6 cellular contexts compared by ENCODE assay signal in the genomic region with DNA sequence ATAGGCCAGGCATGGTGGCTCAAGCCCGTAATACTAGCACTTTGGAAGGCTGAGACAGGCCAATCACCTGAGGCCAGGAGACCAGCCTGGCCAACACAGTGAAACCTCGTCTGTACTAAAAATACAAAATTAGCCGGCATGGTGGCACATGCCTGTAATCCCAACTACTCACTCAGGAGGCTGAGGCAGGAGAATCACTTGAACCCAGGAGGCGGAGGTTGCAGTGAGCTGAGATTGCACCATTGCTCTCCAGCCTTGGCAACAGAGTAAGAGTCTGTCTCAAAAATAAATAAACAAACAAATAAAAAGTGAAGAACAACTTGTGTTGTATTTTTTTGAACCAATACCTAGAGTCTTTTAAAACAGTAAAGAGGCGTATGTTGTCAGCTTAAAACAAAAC.
DNase-seq lines count a peak whose midpoint lies in the region; ATAC-seq, FAIRE-seq and TF ChIP-seq lines count a peak whose summit lies in the region.
"Not testable (repeated sequence)": the region's sequence is repeated elsewhere in the genome, so short reads cannot be mapped to it uniquely, and the experiment has no call there.

No MANE protein-coding gene starts in this region.

- not testable (repeated sequence) for H3K4me3 Mint-ChIP-seq in astrocyte (ENCODE audit: unreplicated experiment); chondrocyte (ENCODE audit: unreplicated experiment)

- not testable (repeated sequence) for H3K9me3 ChIP-seq in PC-3 (ENCODE audit: low read length); SK-N-MC (ENCODE audit: low read depth, low read length); astrocyte (ENCODE audit: insufficient read depth, low read depth, low read length); keratinocyte (ENCODE audit: control insufficient read depth, low read depth, low read length); trophoblast cell (ENCODE audit: insufficient read depth, low read depth, low read length)

- DNase-seq in PC-3; SK-N-MC (ENCODE audit: low read depth, low spot score); astrocyte (ENCODE audit: low read depth); chondrocyte (ENCODE audit: low spot score); keratinocyte (ENCODE audit: low read depth, low spot score): not testable (repeated sequence)
- peak; percentile 51 to 57 for DNase-seq in trophoblast cell

- not testable (repeated sequence) for H3K9me3 Mint-ChIP-seq in astrocyte (ENCODE audit: unreplicated experiment); chondrocyte (ENCODE audit: low read depth)

- not testable (repeated sequence) for H3K14ac ChIP-seq in trophoblast cell (ENCODE audit: low read length)

- peaks cover 21% of the 10 kb centered on the region for H3K4me1 Mint-ChIP-seq in astrocyte (ENCODE audit: low read depth, unreplicated experiment)
- peaks cover 24% of the 10 kb centered on the region for H3K4me1 Mint-ChIP-seq in chondrocyte (ENCODE audit: low read depth)

- not testable (repeated sequence) for H3K36me3 ChIP-seq in PC-3 (ENCODE audit: low read depth, low read length); keratinocyte (ENCODE audit: control insufficient read depth in 2 of 2, extremely low read depth in 1 of 2, insufficient read depth in 2 of 2, low read length in 2 of 2); trophoblast cell (ENCODE audit: control insufficient read depth in 1 of 2, insufficient read depth in 2 of 2, low read length in 2 of 2)
- H3K36me3 ChIP-seq in SK-N-MC (ENCODE audit: insufficient read depth, low read length) (peaks cover 82% of the 10 kb centered on the region), astrocyte (ENCODE audit: insufficient read depth, low read length) (peaks cover 16% of the 10 kb centered on the region)

- H4K20me1 ChIP-seq in PC-3 (ENCODE audit: low read length); keratinocyte (ENCODE audit: control insufficient read depth, extremely low read depth, insufficient read depth, low read length): not testable (repeated sequence)
- H4K20me1 ChIP-seq in astrocyte (ENCODE audit: insufficient read depth, low read length), result peaks cover 26% of the 10 kb centered on the region

- not testable (repeated sequence) for H3K4ac ChIP-seq in trophoblast cell (ENCODE audit: low read depth, low read length)

- not testable (repeated sequence) for H3K9me2 ChIP-seq in PC-3 (replicated peaks; ENCODE audit: low read length)

- H3K27me3 Mint-ChIP-seq in astrocyte (ENCODE audit: low read depth, unreplicated experiment); chondrocyte (ENCODE audit: low read depth): not testable (repeated sequence)

- POLR2A ChIA-PET in PC-3 (lab: Charles Lee; ENCODE audit: unreplicated experiment), result not testable (repeated sequence)

- WGBS in trophoblast cell (ENCODE audit: extremely low coverage, insufficient coverage, insufficient read length), result no CpG with 5 or more reads among the region's 5 CpGs

- H4K12ac ChIP-seq in trophoblast cell (ENCODE audit: low read depth, low read length), result not testable (repeated sequence)

- CTCF ChIA-PET in PC-3 (lab: Charles Lee), result not testable (repeated sequence)

- H3K27ac Mint-ChIP-seq in astrocyte (ENCODE audit: unreplicated experiment) (peak overlapping the region; percentile 34), chondrocyte (ENCODE audit: unreplicated experiment) (peak overlapping the region; percentile 61)

- not testable (repeated sequence) for H3K79me2 ChIP-seq in PC-3 (ENCODE audit: low read length); keratinocyte (ENCODE audit: control insufficient read depth, insufficient read depth, low read length); trophoblast cell (ENCODE audit: control insufficient read depth, insufficient read depth, low read length, poor library complexity)
- H3K79me2 ChIP-seq in astrocyte (ENCODE audit: insufficient read depth, low read length), result peaks cover 77% of the 10 kb centered on the region

- H2AK5ac ChIP-seq in trophoblast cell (ENCODE audit: low read length), result not testable (repeated sequence)

- peak overlapping the region; percentile 84 for H3K27ac ChIP-seq in PC-3 (ENCODE audit: low read length)
- H3K27ac ChIP-seq in SK-N-MC, result peak overlapping the region; percentile 97
- H3K27ac ChIP-seq in astrocyte (ENCODE audit: low read depth, low read length); trophoblast cell (ENCODE audit: low read depth, low read length): not testable (repeated sequence)
- H3K27ac ChIP-seq in keratinocyte (ENCODE audit: control insufficient read depth, insufficient read depth, low read length), result peak overlapping the region; percentile 8

- not testable (repeated sequence) for H2BK12ac ChIP-seq in trophoblast cell (ENCODE audit: low read length)

- FAIRE-seq in astrocyte (lab: Jason Lieb, UNC); keratinocyte (lab: Jason Lieb, UNC): not testable (repeated sequence)

- H3K4me2 ChIP-seq in PC-3 (ENCODE audit: low read length), result peak overlapping the region; percentile 55
- not testable (repeated sequence) for H3K4me2 ChIP-seq in astrocyte (ENCODE audit: low read length); trophoblast cell (ENCODE audit: low read length)
- H3K4me2 ChIP-seq in keratinocyte (ENCODE audit: control insufficient read depth, extremely low read depth, insufficient read depth, low read depth, low read length), result peak overlapping the region; percentile 27

- ATAC-seq in PC-3, result not testable (repeated sequence)

- H3K4me3 ChIP-seq in PC-3 (ENCODE audit: low read length); SK-N-MC; astrocyte (ENCODE audit: insufficient read depth, low read depth, low read length); keratinocyte (ENCODE audit: control insufficient read depth in 2 of 3, extremely low read depth in 1 of 3, insufficient read depth in 2 of 3, low read depth in 1 of 3, low read length in 3 of 3); trophoblast cell (ENCODE audit: low read depth, low read length): not testable (repeated sequence)

- not testable (repeated sequence) for TF ChIP-seq CTCF in PC-3 (conservative IDR thresholded peaks at IDR 0.05; ENCODE audit: low read depth, low read length); astrocyte (IDR thresholded peaks at IDR 0.05; ENCODE audit: insufficient read depth, low read depth, low read length); chondrocyte (IDR thresholded peaks at IDR 0.05); keratinocyte (optimal IDR thresholded peaks at IDR 0.05 in 1 of 3, IDR thresholded peaks at IDR 0.05 in 1 of 3, conservative IDR thresholded peaks at IDR 0.05 in 1 of 3; ENCODE audit: extremely low read depth in 1 of 3, insufficient read depth in 2 of 3, low read length in 3 of 3)

- dilution Hi-C loops in keratinocyte (cut with MboI; ENCODE audit: extremely low pct_ligation_motif_present, low sequenced_read_pairs), result not testable (repeated sequence)

- BruUV-seq in PC-3 (replicated peaks; lab: Mats Ljungman, UMichigan), result not testable (repeated sequence)

- not testable (repeated sequence) for H4K91ac ChIP-seq in trophoblast cell (ENCODE audit: low read depth, low read length)

- H3K23ac ChIP-seq in trophoblast cell (ENCODE audit: low read length), result not testable (repeated sequence)

- H3F3A ChIP-seq in PC-3 (ENCODE audit: low read length, unreplicated experiment), result not testable (repeated sequence)

- H3K79me1 ChIP-seq in trophoblast cell (ENCODE audit: low read length), result not testable (repeated sequence)

- not testable (repeated sequence) for H3K27me3 ChIP-seq in PC-3 (ENCODE audit: low read length); astrocyte (ENCODE audit: insufficient read depth, low read length); keratinocyte (ENCODE audit: control insufficient read depth, extremely low read depth, insufficient read depth, low read length); trophoblast cell (ENCODE audit: insufficient read depth, low read length)

- intact Hi-C loops in PC-3 (cut with micrococcal nuclease), result loop anchor here (1.0 kb wide), 1 partner anchor 85 kb away; no protein-coding TSS in a partner anchor

- peaks cover 34% of the 10 kb centered on the region for H3K36me3 Mint-ChIP-seq in astrocyte (ENCODE audit: low read depth, unreplicated experiment)
- peaks cover 32% of the 10 kb centered on the region for H3K36me3 Mint-ChIP-seq in chondrocyte (ENCODE audit: low read depth)

- H3K9me1 ChIP-seq in keratinocyte (ENCODE audit: control insufficient read depth, extremely low read depth, insufficient read depth, low read length), result not testable (repeated sequence)

- H3K9ac ChIP-seq in PC-3 (ENCODE audit: low read length), result peak overlapping the region; percentile 38; the same call in 1 of the 2 replicates
- H3K9ac ChIP-seq in SK-N-MC (ENCODE audit: insufficient read length); astrocyte (ENCODE audit: low read length); keratinocyte (ENCODE audit: control insufficient read depth, extremely low read depth, insufficient read depth, low read length); trophoblast cell (ENCODE audit: low read length): not testable (repeated sequence)

- H2AFZ ChIP-seq in PC-3 (ENCODE audit: low read length); astrocyte (ENCODE audit: low read depth, low read length); keratinocyte (ENCODE audit: control insufficient read depth, low read length); trophoblast cell (ENCODE audit: insufficient read depth, low read length, poor library complexity): not testable (repeated sequence)

- not testable (repeated sequence) for H3K18ac ChIP-seq in trophoblast cell (ENCODE audit: low read length)

- peaks cover 29% of the 10 kb centered on the region for H3K4me1 ChIP-seq in PC-3 (ENCODE audit: insufficient read depth, low read length)
- H3K4me1 ChIP-seq in astrocyte (ENCODE audit: insufficient read depth, low read length); trophoblast cell (ENCODE audit: control insufficient read depth in 1 of 2, insufficient read depth in 2 of 2, low read length in 2 of 2): not testable (repeated sequence)
- peaks cover 13% of the 10 kb centered on the region for H3K4me1 ChIP-seq in keratinocyte (ENCODE audit: control insufficient read depth, extremely low read depth, insufficient read depth, low read length)

- not testable (repeated sequence) for H4K8ac ChIP-seq in trophoblast cell (ENCODE audit: low read depth, low read length)

- H2BK5ac ChIP-seq in trophoblast cell (ENCODE audit: low read depth, low read length, poor library complexity), result not testable (repeated sequence)

- H2BK120ac ChIP-seq in trophoblast cell (ENCODE audit: insufficient read depth, low read length, poor library complexity), result not testable (repeated sequence)
